ENCODE assay signal across 9 cellular contexts in the genomic region with DNA sequence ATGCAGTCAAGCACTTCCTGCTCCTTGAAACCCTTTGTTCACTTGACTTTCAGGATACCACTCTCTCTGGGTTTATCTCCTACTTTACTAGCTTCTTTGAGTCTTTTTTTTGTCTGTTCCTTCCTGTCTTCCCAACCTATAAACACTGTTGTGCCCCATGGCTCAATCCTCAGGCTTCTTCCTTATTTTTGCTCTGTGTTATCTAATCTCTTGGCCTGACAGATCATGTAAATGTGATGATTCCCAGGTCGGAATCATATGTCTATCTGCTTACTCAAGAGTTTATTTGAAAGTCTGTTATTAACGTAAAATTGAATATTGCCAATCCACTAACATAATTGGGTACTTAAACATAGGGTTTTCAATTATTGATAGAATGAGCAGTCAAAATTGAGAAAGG.
"Had no signal": no experiment of that assay in that cellular context is flagged by ENCODE, and none has a peak within 500 bp of the region (broad histone marks: within the 10 kb centered on the region; RNA-seq: fewer than 3 reads in every experiment).

No MANE protein-coding gene starts in this region.

- H3K9ac ChIP-seq: GM23248 had no signal

- H3K36me3 Mint-ChIP-seq: IgD-negative memory B cell had no signal

- H3K9me3 ChIP-seq: HAP-1 had no signal

- H3K4me3 ChIP-seq: GM23248, HAP-1 had no signal

- ATAC-seq: HCT116, HepG2 had no signal

- H3K27me3 Mint-ChIP-seq: IgD-negative memory B cell had no signal

- DNase-seq: GM23248, GOT3, H7, HFFc6 had no signal

- H3K4me1 ChIP-seq: HAP-1 had no signal

- H2AFZ ChIP-seq: GM23248 had no signal

- H3K4me3 Mint-ChIP-seq: HFFc6, IgD-negative memory B cell had no signal

- H3K4me1 Mint-ChIP-seq: IgD-negative memory B cell had no signal

- H3K27ac Mint-ChIP-seq: HFFc6, IgD-negative memory B cell had no signal

- H3K27ac ChIP-seq: GM23248, HL-60 had no signal

- H3K36me3 ChIP-seq: HAP-1 had no signal
